ENCODE assay signal across 32 cellular contexts in the genomic region with DNA sequence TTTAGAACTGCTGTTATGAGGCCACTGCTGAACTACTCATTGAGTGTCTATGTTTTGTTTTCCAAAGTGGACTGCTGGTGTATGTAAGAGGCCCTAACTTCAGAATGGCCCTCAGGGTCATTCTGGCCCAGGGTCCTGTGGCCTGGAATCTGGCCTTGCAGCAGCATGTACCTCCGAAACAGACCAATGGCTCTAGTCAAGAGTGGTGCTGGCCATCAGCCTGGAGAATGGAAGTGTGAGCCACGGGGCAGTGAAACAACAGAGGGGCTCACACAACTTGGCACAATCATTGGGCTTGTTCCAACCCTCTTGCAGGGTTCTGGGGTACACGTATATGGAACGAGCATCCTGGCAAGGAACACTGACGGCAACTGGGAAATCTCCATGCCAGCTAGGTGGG. TPM values are rescaled to one million over a fixed set of nuclear protein-coding genes. Genes with fewer than 3 reads are reported as not detected.
"Had no signal": no experiment of that assay in that cellular context is flagged by ENCODE, and none has a peak within 500 bp of the region (broad histone marks: within the 10 kb centered on the region; RNA-seq: fewer than 3 reads in every experiment).

No MANE protein-coding gene starts in this region.

- H3K36me3 ChIP-seq: brain microvascular endothelial cell, MG63, Peyer's patch had no signal

- H3K27me3 ChIP-seq: brain microvascular endothelial cell, MG63, Peyer's patch had no signal

- H3K27ac ChIP-seq: brain microvascular endothelial cell, Peyer's patch, RWPE1, VCaP had no signal

- DNase-seq: activated B cell treated with CpG ODN at 0.5 μM for 24 hours; activated CD4-positive, alpha-beta memory T cell treated with anti-CD3 and anti-CD28 coated beads for 36 hours; activated CD4-positive, alpha-beta T cell treated with anti-CD3 and anti-CD28 coated beads for 4 hours; activated CD4-positive, alpha-beta T cell treated with anti-CD3 and anti-CD28 coated beads, Interleukin-2, amount 50 U/mL, for 1 hour; activated CD4-positive, CD25-positive, alpha-beta regulatory T cell treated with anti-CD3 and anti-CD28 coated beads, Interleukin-2, amount 50 U/mL, for 72 hours; activated CD8-positive, alpha-beta memory T cell treated with anti-CD3 and anti-CD28 coated beads, Interleukin-2, amount 50 U/mL, for 4 hours; activated naive CD4-positive, alpha-beta T cell; activated naive CD4-positive, alpha-beta T cell treated with anti-CD3 and anti-CD28 coated beads, Interleukin-2, amount 50 U/mL, for 16 hours; activated naive CD8-positive, alpha-beta T cell treated with anti-CD3 and anti-CD28 coated beads for 36 hours; activated T-cell treated with anti-CD3 and anti-CD28 coated beads for 4 hours; activated T-cell treated with anti-CD3 and anti-CD28 coated beads, Interleukin-2, amount 50 U/mL, for 4 hours; amniotic stem cell; brain microvascular endothelial cell; Karpas-422; KBM-7; MG63; NCI-H1048; NCI-H1436 treated with DMSO at 0.1 percent for 48 hours; NCI-H1694 treated with DMSO at 0.1 percent for 48 hours; NCI-H2029; NCI-H345; NCI-H524 treated with DMSO at 0.1 percent for 48 hours; SIG-M5; T-helper 1 cell; T-helper 2 cell; T-helper 9 cell had no signal

- H3K9me3 ChIP-seq: MG63, Peyer's patch had no signal

- ATAC-seq: activated T-cell treated with anti-CD3 and anti-CD28 coated beads, Interleukin-2, amount 50 U/mL, for 4 hours; Right ventricle myocardium inferior; SK-N-SH treated with all-trans-retinoic acid at 6 μM for 48 hours had no signal

- H3K4me1 ChIP-seq: Peyer's patch had no signal

- H3K4me3 ChIP-seq: MG63, Peyer's patch had no signal

RNA-seq across cellular contexts. Expression of a gene that starts 40.5 kb away (rescaled TPM):
- total RNA-seq: activated B cell treated with CpG ODN at 0.5 μM for 24 hours; activated T-cell treated with anti-CD3 and anti-CD28 coated beads, Interleukin-2, amount 50 U/mL, for 4 hours; activated T-helper 1 cell treated with anti-CD3 and anti-CD28 coated beads, Interleukin-12 subunit alpha, Interleukin-12 subunit beta, Interleukin-2, Interleukin-4 antibody, amounts not matched to agents 30 ng/mL and 10 ng/mL and 1 ng/mL, durations not matched to agents 14 hours and 24 hours and 36 hours had no signal
